In genomic region chr16:3625911-3626732, GRCh38 we compare ENCODE assay signal across 9 cellular contexts. TPM values are rescaled to one million over a fixed set of nuclear protein-coding genes. Genes with fewer than 3 reads are reported as not detected.
DNase-seq lines count a peak whose midpoint lies in the region; ATAC-seq and TF ChIP-seq lines count a peak whose summit lies in the region.
"Had no signal": no experiment of that assay in that cellular context is flagged by ENCODE, and none has a peak within 500 bp of the region (broad histone marks: within the 10 kb centered on the region; RNA-seq: fewer than 3 reads in every experiment).

No MANE protein-coding gene starts in this region.

- ATAC-seq in GM21619 (IDR thresholded peaks at IDR 0.05; ENCODE audit: unreplicated experiment) (peak; percentile 49), GM18502 (IDR thresholded peaks at IDR 0.05; ENCODE audit: poor library complexity, unreplicated experiment) (no peak), Right ventricle myocardium inferior (no peak)

- no peaks in the 10 kb centered on the region for H3K4me1 Mint-ChIP-seq in mesothelial cell of epicardium

- H3K27ac ChIP-seq in coronary artery = no peak overlapping the region

- peaks cover 3% of the 10 kb centered on the region for H3K36me3 Mint-ChIP-seq in mesothelial cell of epicardium

- TF ChIP-seq CTCF in fibroblast of pulmonary artery (IDR thresholded peaks at IDR 0.05; ENCODE audit: low read length, missing control alignments) (no peak), mesothelial cell of epicardium (IDR thresholded peaks at IDR 0.05; ENCODE audit: unreplicated experiment) (no peak), coronary artery (IDR thresholded peaks at IDR 0.05) (no peak)

- H3K27me3 Mint-ChIP-seq in mesothelial cell of epicardium (ENCODE audit: low read depth) = no peaks in the 10 kb centered on the region

- H3K9me3 Mint-ChIP-seq in mesothelial cell of epicardium = no peaks in the 10 kb centered on the region

- DNase-seq in EH (ENCODE audit: low read depth) (peak; percentile 6), OCI-M1 (lab: John Stamatoyannopoulos, UW) (peak; percentile 81), fibroblast of pulmonary artery (ENCODE audit: low read depth) (peak; percentile 75), mesothelial cell of epicardium (ENCODE audit: low spot score in 2 of 2, unreplicated experiment in 2 of 2) (no peak), coronary artery (ENCODE audit: low spot score) (no peak), Right ventricle myocardium inferior (ENCODE audit: missing footprints) (no peak)
- DNase-seq: NCI-H187 treated with DMSO at 0.1 percent for 48 hours had no signal

- intact Hi-C loops in Right ventricle myocardium inferior (cut with DNase I) = no loop called here

- no peak overlapping the region for H3K27ac Mint-ChIP-seq in mesothelial cell of epicardium

- H3K4me3 Mint-ChIP-seq in mesothelial cell of epicardium = no peak overlapping the region

- H3K4me3 ChIP-seq in fibroblast of pulmonary artery (replicated peaks; ENCODE audit: low read depth, low read length) (no peak overlapping the region), coronary artery (no peak overlapping the region)

RNA-seq across cellular contexts. Expression of gene SLX4, which starts 14.7 kb away (rescaled TPM):
- 11.0 to 12.0 TPM (median 11.1 TPM) in 3 replicates for total RNA-seq in mesothelial cell of epicardium
- 3.3 TPM for total RNA-seq in Right ventricle myocardium inferior

RNA-seq across cellular contexts. Expression of gene DNASE1, which starts 28.4 kb away (rescaled TPM):
- total RNA-seq in mesothelial cell of epicardium (43.4 to 48.7 TPM (median 46.0 TPM) in 3 replicates), Right ventricle myocardium inferior (7.5 TPM)

RNA-seq across cellular contexts. Expression of gene NLRC3, which starts 48.9 kb away (rescaled TPM):
- total RNA-seq in mesothelial cell of epicardium = 0.04 to 0.13 TPM in 2 of 3 replicates, not detected in the other
- total RNA-seq in Right ventricle myocardium inferior = 1.0 TPM

Comparison
In these comparisons a context has a peak if more than half of its experiments do, and no peak if none do; other contexts are left out.
1. DNase-seq: peak in EH (single experiment), OCI-M1 (single experiment) and fibroblast of pulmonary artery (single experiment); none in mesothelial cell of epicardium (0 of 2), coronary artery (single experiment) and Right ventricle myocardium inferior (single experiment).